13 cellular contexts compared by ENCODE assay signal in genomic region chr1:6446665-6447015, GRCh38. TPM values are rescaled to one million over a fixed set of nuclear protein-coding genes. Genes with fewer than 3 reads are reported as not detected.
DNase-seq lines count a peak whose midpoint lies in the region; TF ChIP-seq lines count a peak whose summit lies in the region.
"Had no signal": no experiment of that assay in that cellular context is flagged by ENCODE, and none has a peak within 500 bp of the region (broad histone marks: within the 10 kb centered on the region; RNA-seq: fewer than 3 reads in every experiment).

No MANE protein-coding gene starts in this region.

- H3K27ac ChIP-seq in breast epithelium (no peak overlapping the region), mammary epithelial cell (ENCODE audit: insufficient read depth, low read depth, low read length) (no peak overlapping the region), tibial nerve (peak overlapping the region; percentile 3 to 82 (median 78))
- H3K27ac ChIP-seq: GM23248, ovary had no signal

- no peak overlapping the region for H3K4me2 ChIP-seq in mammary epithelial cell (ENCODE audit: insufficient read depth, low read depth, low read length)

- H3K79me2 ChIP-seq in mammary epithelial cell (ENCODE audit: insufficient read depth, low read length) = no peaks in the 10 kb centered on the region

- TF ChIP-seq CTCF in breast epithelium (IDR thresholded peaks at IDR 0.05) (no peak), mammary epithelial cell (conservative IDR thresholded peaks at IDR 0.05 in 1 of 2, IDR thresholded peaks at IDR 0.05 in 1 of 2; ENCODE audit: extremely low read depth in 1 of 2, insufficient read depth in 1 of 2, low read depth in 1 of 2, low read length in 2 of 2) (no peak), tibial nerve (IDR thresholded peaks at IDR 0.05) (no peak)

- BruUV-seq in mammary epithelial cell (replicated peaks; lab: Mats Ljungman, UMichigan) = no TSS peak

- no peak overlapping the region for H2AFZ ChIP-seq in mammary epithelial cell (ENCODE audit: low read depth, low read length)
- H2AFZ ChIP-seq: GM23248 had no signal

- no peaks in the 10 kb centered on the region for H4K20me1 ChIP-seq in mammary epithelial cell (ENCODE audit: insufficient read depth, low read length)

- H3K4me3 ChIP-seq in breast epithelium = peak overlapping the region in 2 of 3 donors; percentile 37 to 60
- no peak overlapping the region for H3K4me3 ChIP-seq in mammary epithelial cell (replicated peaks in 1 of 3; ENCODE audit: insufficient read depth in 1 of 3, low read depth in 2 of 3, low read length in 3 of 3)
- H3K4me3 ChIP-seq in iPS-18c (ENCODE audit: insufficient read depth, low read depth, low read length) = peak overlapping the region; percentile 60; the same call in 1 of the 2 replicates
- no peak overlapping the region for H3K4me3 ChIP-seq in tibial nerve
- H3K4me3 ChIP-seq: GM23248, ovary had no signal

- H3K9ac ChIP-seq in mammary epithelial cell (ENCODE audit: insufficient read depth, low read length) = no peak overlapping the region
- H3K9ac ChIP-seq: GM23248 had no signal

- 33% methylated on average over 3 of the region's 4 CpGs for WGBS in mammary epithelial cell (ENCODE audit: low coverage, missing lambda C conversion rate)
- 46 to 80% methylated on average over 1 to 3 of the region's 4 CpGs for WGBS in tibial nerve, 2 donors

- TF ChIP-seq POLR2A in breast epithelium (IDR thresholded peaks at IDR 0.05) = no peak
- no peak for TF ChIP-seq POLR2A in tibial nerve (IDR thresholded peaks at IDR 0.05)

- intact Hi-C loops in breast epithelium (cut with DNase I; ENCODE audit: low total_unique reads) (no loop called here), mammary epithelial cell (cut with micrococcal nuclease) (loop anchor here (5.0 kb wide), 1 partner anchor 76 kb away; no protein-coding TSS in a partner anchor)

- no peaks in the 10 kb centered on the region for H3K9me3 ChIP-seq in breast epithelium
- H3K9me3 ChIP-seq in mammary epithelial cell (replicated peaks; ENCODE audit: insufficient read depth, low read length) = no peaks in the 10 kb centered on the region
- no peaks in the 10 kb centered on the region for H3K9me3 ChIP-seq in iPS-18c (ENCODE audit: control insufficient read depth, insufficient read depth, low read length)
- no peaks in the 10 kb centered on the region for H3K9me3 ChIP-seq in tibial nerve
- H3K9me3 ChIP-seq: ovary had no signal

- CTCF ChIA-PET in mammary epithelial cell (lab: Charles Lee; ENCODE audit: low non-redundant PET) = no interaction called here

- H3K36me3 ChIP-seq in breast epithelium (no peaks in the 10 kb centered on the region), mammary epithelial cell (ENCODE audit: insufficient read depth, low read length) (no peaks in the 10 kb centered on the region), tibial nerve (no peaks in the 10 kb centered on the region)
- H3K36me3 ChIP-seq: ovary had no signal

- in situ Hi-C loops in mammary epithelial cell (cut with MboI; ENCODE audit: low sequenced_read_pairs in 2 of 2) = no loop called here

- no peak for TF ChIP-seq EP300 in tibial nerve (IDR thresholded peaks at IDR 0.05)

- dilution Hi-C loops in mammary epithelial cell (cut with HindIII; ENCODE audit: low sequenced_read_pairs) = no loop called here

- H3K4me1 ChIP-seq in breast epithelium (no peaks in the 10 kb centered on the region), mammary epithelial cell (ENCODE audit: insufficient read depth, low read length) (no peaks in the 10 kb centered on the region), tibial nerve (peaks cover 0 to 37% (median 9%) of the 10 kb centered on the region in 4 donors)

- DNase-seq in breast epithelium (ENCODE audit: low spot score in 2 of 2) = no peak
- no peak for DNase-seq in mammary epithelial cell
- no peak for DNase-seq in tibial nerve (ENCODE audit: low spot score in 2 of 2)
- no peak for DNase-seq in UCSD-AML1 (lab: John Stamatoyannopoulos, UW; ENCODE audit: unreplicated experiment)
- no peak for DNase-seq in NCI-H446 treated with DMSO at 0.1 percent for 48 hours (lab: John Stamatoyannopoulos, UW)
- DNase-seq: activated CD4-positive, alpha-beta T cell treated with anti-CD3 and anti-CD28 coated beads for 1 hour; GM23248; NCI-H1436 treated with DMSO at 0.1 percent for 48 hours; NCI-H524; ovary; stimulated activated CD4-positive, alpha-beta T cell treated with anti-CD3 and anti-CD28 coated beads, Interleukin-12 subunit alpha, Interleukin-12 subunit beta, amount 100 ng/mL, for 4 hours had no signal

- peaks cover 5 to 37% of the 10 kb centered on the region in 2 donors for H3K27me3 ChIP-seq in breast epithelium
- peaks cover 23% of the 10 kb centered on the region for H3K27me3 ChIP-seq in mammary epithelial cell (ENCODE audit: insufficient read depth, low read length)
- peaks cover 0 to 67% of the 10 kb centered on the region in 2 donors for H3K27me3 ChIP-seq in tibial nerve
- H3K27me3 ChIP-seq: ovary had no signal

RNA-seq across cellular contexts. Expression of gene TNFRSF25, which starts 19.3 kb away (rescaled TPM):
- total RNA-seq in breast epithelium (10 to 100 TPM in 2 of 3 donors, 1 to 10 TPM in 1; 3.8 to 13.1 (median 12.4) TPM), mammary epithelial cell (10 to 100 TPM in 1 of 2 donors, 1 to 10 TPM in 1; 6.7 to 60.9 TPM), tibial nerve (10 to 100 TPM; 32.3 to 79.8 (median 53.4) TPM)
- polyA plus RNA-seq in mammary epithelial cell = 21.0 TPM
- 5.8 TPM for polyA minus RNA-seq in mammary epithelial cell

RNA-seq across cellular contexts. Expression of gene ESPN, which starts 22.1 kb away (rescaled TPM):
- 10 to 100 TPM in 2 of 3 donors, not detected in 1; 10.8 to 11.1 TPM for total RNA-seq in breast epithelium
- total RNA-seq in mammary epithelial cell = 1 to 10 TPM; 2.4 to 2.5 TPM
- 0.27 TPM for polyA plus RNA-seq in mammary epithelial cell
- not detected for polyA minus RNA-seq in mammary epithelial cell
- 1 to 10 TPM in 3 of 4 donors, under 1 TPM in 1; 0.60 to 6.1 (median 1.7) TPM for total RNA-seq in tibial nerve
- total RNA-seq: A172, GM23248 had no signal
- polyA plus RNA-seq: GM23248 had no signal

RNA-seq across cellular contexts. Expression of gene HES2, which starts 26.9 kb away (rescaled TPM):
- 1 to 10 TPM in 2 of 3 donors, not detected in 1; 3.4 to 3.6 TPM for total RNA-seq in breast epithelium
- 10 to 100 TPM; 54.3 to 70.8 TPM for total RNA-seq in mammary epithelial cell
- polyA plus RNA-seq in mammary epithelial cell = 29.0 TPM
- 21.4 TPM for polyA minus RNA-seq in mammary epithelial cell
- not detected for total RNA-seq in tibial nerve
- total RNA-seq: GM23248 had no signal
- polyA plus RNA-seq: GM23248, ovary had no signal

RNA-seq across cellular contexts. Expression of gene PLEKHG5, which starts 44.8 kb away (rescaled TPM):
- total RNA-seq in breast epithelium (10 to 100 TPM in 2 of 3 donors, 1 to 10 TPM in 1; 7.0 to 12.0 (median 11.8) TPM), mammary epithelial cell (10 to 100 TPM; 19.0 to 88.8 TPM), tibial nerve (10 to 100 TPM; 25.6 to 40.8 (median 30.8) TPM)
- polyA plus RNA-seq in mammary epithelial cell = 25.3 TPM
- polyA minus RNA-seq in mammary epithelial cell = 20.3 TPM

RNA-seq across cellular contexts. Expression of gene ACOT7, which starts 53.1 kb away (rescaled TPM):
- total RNA-seq in breast epithelium (10 to 100 TPM in 2 of 3 donors, 1 to 10 TPM in 1; 9.4 to 12.8 (median 11.5) TPM), mammary epithelial cell (100 to 1,000 TPM in 1 of 2 donors, 10 to 100 TPM in 1; 67.2 to 193 TPM), tibial nerve (10 to 100 TPM; 18.6 to 29.4 (median 23.2) TPM)
- 365 TPM for polyA plus RNA-seq in mammary epithelial cell
- 208 TPM for polyA minus RNA-seq in mammary epithelial cell

Comparison
In these comparisons a context has a peak if more than half of its experiments do, and no peak if none do; other contexts are left out.
1. H3K4me3 ChIP-seq: peak in breast epithelium (2 of 3) and iPS-18c (single experiment); none in mammary epithelial cell (0 of 3) and tibial nerve (0 of 4).
2. RNA of gene HES2, which starts 26.9 kb away (total RNA-seq): 54.3 to 70.8 TPM in mammary epithelial cell; 3.4 to 3.6 TPM in breast epithelium and not detected in tibial nerve; every median in the first group is over 10 times any median in the second.
3. H3K27ac ChIP-seq: peak in tibial nerve (4 of 4); none in breast epithelium (0 of 2) and mammary epithelial cell (single experiment).